8 cellular contexts compared by ENCODE assay signal in the genomic region with DNA sequence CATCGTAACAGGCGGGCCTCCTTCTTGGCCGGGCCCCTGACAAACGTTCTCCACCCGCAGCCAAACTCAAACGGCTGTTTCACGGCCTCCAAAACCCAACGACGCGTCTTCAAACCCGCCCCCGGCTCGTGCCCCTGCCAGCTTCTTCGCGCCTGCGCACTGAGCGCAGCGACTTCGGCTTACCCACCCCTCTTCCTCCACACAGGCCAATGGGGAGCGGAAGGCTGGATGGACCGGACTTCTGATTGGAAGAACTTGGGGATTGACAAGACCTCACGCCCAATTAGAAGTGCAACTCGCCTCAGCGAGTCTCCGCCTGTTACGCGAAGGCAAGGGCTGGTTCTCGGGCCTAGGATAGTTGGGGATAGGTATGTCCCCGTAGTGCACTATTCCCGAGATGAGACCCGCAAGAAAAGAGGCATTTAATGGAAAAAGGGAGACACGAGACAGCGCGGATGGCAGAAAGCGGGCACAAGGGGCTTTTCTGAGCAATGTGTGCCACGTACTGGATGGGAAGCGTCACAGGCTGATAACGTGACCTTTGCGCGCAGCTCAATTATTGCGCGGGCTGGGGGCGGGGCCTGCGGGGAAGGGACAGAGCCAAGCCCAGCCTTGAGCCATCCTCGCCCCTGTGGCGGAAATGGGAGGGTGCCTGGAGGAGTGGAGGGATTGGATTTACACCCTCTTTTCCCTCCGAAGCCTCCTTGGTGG. TPM values are rescaled to one million over a fixed set of nuclear protein-coding genes. Genes with fewer than 3 reads are reported as not detected.
DNase-seq lines count a peak whose midpoint lies in the region; ATAC-seq and TF ChIP-seq lines count a peak whose summit lies in the region.

Gene LAPTM4A (minus strand): TSS at position 111 of the 711 bp plus-strand sequence. CDS start 108 bp downstream, at position 3.

- H3K9me2 ChIP-seq in hepatocyte (replicated peaks; ENCODE audit: insufficient read depth), result no peaks in the 10 kb centered on the region

- peaks cover 20% of the 10 kb centered on the region for H3K4me1 ChIP-seq in hepatocyte (ENCODE audit: insufficient read depth)

- no peaks in the 10 kb centered on the region for H3K36me3 ChIP-seq in hepatocyte (replicated peaks; ENCODE audit: insufficient read depth, low read depth)

- H4K20me1 ChIP-seq in hepatocyte (ENCODE audit: insufficient read depth, poor library complexity, severe bottlenecking), result peaks cover 34% of the 10 kb centered on the region

- TF ChIP-seq CTCF in 22Rv1 (IDR thresholded peaks at IDR 0.05), result no peak
- TF ChIP-seq CTCF in astrocyte of the spinal cord (IDR thresholded peaks at IDR 0.05; ENCODE audit: low read depth, low read length), result no peak
- TF ChIP-seq CTCF in hepatocyte (IDR thresholded peaks at IDR 0.05; ENCODE audit: poor library complexity), result no peak

- peaks cover 41% of the 10 kb centered on the region for H3K79me2 ChIP-seq in hepatocyte

- in situ Hi-C loops in astrocyte of the spinal cord (cut with HindIII; ENCODE audit: low sequenced_read_pairs), result no loop called here

- H3K27me3 ChIP-seq in hepatocyte, result no peaks in the 10 kb centered on the region

- DNase-seq in NCI-H2081 (lab: John Stamatoyannopoulos, UW), result peak; percentile 99 to 100
- DNase-seq in T1000 (lab: John Stamatoyannopoulos, UW), result peak; percentile 95
- peak; percentile 100 for DNase-seq in astrocyte of the spinal cord (ENCODE audit: low read depth, low spot score)
- DNase-seq in hepatocyte (ENCODE audit: low spot score), result peak; percentile 100
- DNase-seq in retina, result peak; percentile 99

- peak within 1 kb of the TSS; percentile 86 for H3K27ac ChIP-seq in 22Rv1
- H3K27ac ChIP-seq in hepatocyte, result peak within 1 kb of the TSS; percentile 95

- H2AFZ ChIP-seq in hepatocyte, result peak within 1 kb of the TSS; percentile 1

- peak within 1 kb of the TSS; percentile 96 for H3K4me3 ChIP-seq in astrocyte of the spinal cord (ENCODE audit: low read depth, low read length)
- H3K4me3 ChIP-seq in hepatocyte, result peak within 1 kb of the TSS; percentile 72

- H3K9me3 ChIP-seq in hepatocyte (ENCODE audit: low read depth), result no peaks in the 10 kb centered on the region

- peak within 1 kb of the TSS; percentile 81 for H3K4me2 ChIP-seq in hepatocyte

- WGBS in hepatocyte (ENCODE audit: low lambda C conversion rate, missing lambda C conversion rate), result 1% methylated on average over 47 of the region's 47 CpGs

- ATAC-seq in GM18517 (IDR thresholded peaks at IDR 0.05; ENCODE audit: unreplicated experiment), result peak; percentile 95
- ATAC-seq in HG03039 (IDR thresholded peaks at IDR 0.05; ENCODE audit: unreplicated experiment), result peak; percentile 98

RNA-seq across cellular contexts. Expression of gene LAPTM4A, which starts in this region (rescaled TPM):
- total RNA-seq in hepatocyte, result 255 and 338 TPM in 2 replicates
- polyA plus RNA-seq in hepatocyte, result 455 and 484 TPM in 2 replicates

Comparison
In these comparisons a context has a peak if more than half of its experiments do, and no peak if none do; other contexts are left out.
1. Peak in every context shown above with its lines: DNase-seq, ATAC-seq, H3K4me3 ChIP-seq and H3K27ac ChIP-seq.